15 cellular contexts compared by ENCODE assay signal in genomic region chr11:34331736-34332135, GRCh38. TPM values are rescaled to one million over a fixed set of nuclear protein-coding genes. Genes with fewer than 3 reads are reported as not detected.
DNase-seq lines count a peak whose midpoint lies in the region; ATAC-seq, FAIRE-seq and TF ChIP-seq lines count a peak whose summit lies in the region.
"Had no signal": no experiment of that assay in that cellular context is flagged by ENCODE, and none has a peak within 500 bp of the region (broad histone marks: within the 10 kb centered on the region; RNA-seq: fewer than 3 reads in every experiment).

No MANE protein-coding gene starts in this region.

- TF ChIP-seq CTCF in heart left ventricle (IDR thresholded peaks at IDR 0.05), result no peak

- ATAC-seq in heart left ventricle, result no peak
- no peak for ATAC-seq in left ventricle myocardium superior

- no peaks in the 10 kb centered on the region for H3K36me3 ChIP-seq in heart left ventricle
- H3K36me3 ChIP-seq: adrenal gland had no signal

- peaks cover 0 to 58% (median 30%) of the 10 kb centered on the region in 12 donors for H3K4me1 ChIP-seq in heart left ventricle

- 84 to 98% (median 96%) methylated on average over 3 of the region's 3 CpGs for WGBS in heart left ventricle, 4 donors

- no peaks in the 10 kb centered on the region for H3K9me3 ChIP-seq in heart left ventricle
- H3K9me3 ChIP-seq: adrenal gland had no signal

- H3K27ac ChIP-seq in heart left ventricle, result no peak overlapping the region
- H3K27ac ChIP-seq: adrenal gland had no signal

- DNase-seq in A172 (ENCODE audit: low spot score) (peak; percentile 69), GM12892 (ENCODE audit: insufficient read length) (no peak), RPMI7951 (ENCODE audit: low read depth) (peak; percentile 79), kidney tubule cell (ENCODE audit: low spot score) (peak; percentile 64), NCI-H1694 (lab: John Stamatoyannopoulos, UW) (no peak), heart left ventricle (no peak), left ventricle myocardium superior (no peak)
- no peak for DNase-seq in activated T-cell treated with anti-CD3 and anti-CD28 coated beads, Interleukin-2, amount 50 U/mL, for 1 hour
- DNase-seq: activated CD4-positive, alpha-beta T cell treated with anti-CD3 and anti-CD28 coated beads, Interleukin-2, amount 50 U/mL, for 4 hours; CD4-positive, CD25-positive, alpha-beta regulatory T cell; NCI-H1436 treated with DMSO at 0.1 percent for 48 hours; NCI-H526 treated with DMSO at 0.1 percent for 48 hours had no signal

- no peak overlapping the region for H3K4me3 ChIP-seq in heart left ventricle
- H3K4me3 ChIP-seq: adrenal gland, lung had no signal

- FAIRE-seq in GM12892 (lab: Jason Lieb, UNC), result peak; percentile 66
- FAIRE-seq: islet of Langerhans had no signal

- intact Hi-C loops in heart left ventricle (cut with DNase I) (no loop called here), left ventricle myocardium superior (cut with micrococcal nuclease) (no loop called here)

- H3K27me3 ChIP-seq in heart left ventricle, result no peaks in the 10 kb centered on the region
- H3K27me3 ChIP-seq: adrenal gland had no signal

- TF ChIP-seq POLR2A in GM12892 (IDR thresholded peaks at IDR 0.05; ENCODE audit: low read depth, low read length) (no peak), heart left ventricle (IDR thresholded peaks at IDR 0.05) (no peak)

RNA-seq across cellular contexts. Expression of gene ABTB2, which starts 26.1 kb away (rescaled TPM):
- 0.72 and 0.93 TPM in 2 replicates for total RNA-seq in A172 (2014; rRNA removed; shearing (Covaris generic))
- polyA plus RNA-seq in GM12892 (2012; ENCODE audit: missing spikeins), result 1.5 TPM
- total RNA-seq in RPMI7951 (2014; rRNA removed; shearing (Covaris generic)), result 2.8 and 3.2 TPM in 2 replicates
- total RNA-seq in heart left ventricle (10 to 100 TPM in 6 of 9 donors, 1 to 10 TPM in 3; 9.0 to 26.3 (median 12.5) TPM), left ventricle myocardium superior (12.1 TPM)
- polyA plus RNA-seq in heart left ventricle, result 10 to 100 TPM in 1 of 2 donors, 1 to 10 TPM in 1; 3.3 to 27.1 TPM

Comparison
In these comparisons a context has a peak if more than half of its experiments do, and no peak if none do; other contexts are left out.
1. DNase-seq: peak in A172 (single experiment), RPMI7951 (single experiment) and kidney tubule cell (single experiment); none in GM12892 (single experiment), NCI-H1694 (single experiment), heart left ventricle (0 of 5), left ventricle myocardium superior (single experiment) and activated T-cell treated with anti-CD3 and anti-CD28 coated beads, Interleukin-2, amount 50 U/mL, for 1 hour (single experiment).